ENCODE assay signal across 13 cellular contexts in genomic region chr14:102749833-102750775, GRCh38. TPM values are rescaled to one million over a fixed set of nuclear protein-coding genes. Genes with fewer than 3 reads are reported as not detected.
DNase-seq lines count a peak whose midpoint lies in the region; ATAC-seq and TF ChIP-seq lines count a peak whose summit lies in the region.
"Had no signal": no experiment of that assay in that cellular context is flagged by ENCODE, and none has a peak within 500 bp of the region (broad histone marks: within the 10 kb centered on the region; RNA-seq: fewer than 3 reads in every experiment).

No MANE protein-coding gene starts in this region.

- no peaks in the 10 kb centered on the region for H3K27me3 ChIP-seq in A673 (replicated peaks; ENCODE audit: insufficient read depth, low read depth, low read length, poor library complexity)
- H3K27me3 ChIP-seq in HUES64 (ENCODE audit: insufficient read depth, low read length), result no peaks in the 10 kb centered on the region
- H3K27me3 ChIP-seq in heart left ventricle, result no peaks in the 10 kb centered on the region
- H3K27me3 ChIP-seq: right atrium auricular region had no signal

- TF ChIP-seq CTCF in A673 (conservative IDR thresholded peaks at IDR 0.05; ENCODE audit: low read depth, low read length) (no peak), heart left ventricle (IDR thresholded peaks at IDR 0.05) (no peak)

- WGBS in HUES64, result 90% methylated on average over 31 of the region's 31 CpGs
- 92 to 94% (median 93%) methylated on average over 24 to 31 of the region's 31 CpGs for WGBS in heart left ventricle, 4 donors

- no TSS peak for BruUV-seq in A673 (replicated peaks; lab: Mats Ljungman, UMichigan)

- H3K36me3 ChIP-seq in A673 (ENCODE audit: insufficient read depth, low read length, poor library complexity, severe bottlenecking) (peaks cover 3% of the 10 kb centered on the region), HUES64 (ENCODE audit: insufficient read depth, low read length) (no peaks in the 10 kb centered on the region), heart left ventricle (no peaks in the 10 kb centered on the region)
- H3K36me3 ChIP-seq: right atrium auricular region had no signal

- intact Hi-C loops in A673 (cut with micrococcal nuclease; ENCODE audit: unreplicated experiment) (no loop called here), heart left ventricle (cut with DNase I) (no loop called here), left ventricle myocardium superior (cut with micrococcal nuclease) (no loop called here)

- POLR2A ChIA-PET in A673 (lab: Charles Lee; ENCODE audit: low non-redundant PET), result interaction anchor here (0.6 kb wide), 1 partner anchor 387 kb away, joined by 7 read pairs; the partner anchor contains the start of genes CINP and TECPR2

- no peak overlapping the region for H3K9ac ChIP-seq in HUES64 (ENCODE audit: low read depth, low read length)

- H3K9me3 ChIP-seq in A673 (ENCODE audit: low read depth, low read length, poor library complexity, severe bottlenecking) (no peaks in the 10 kb centered on the region), HUES64 (ENCODE audit: insufficient read depth, low read depth, low read length) (no peaks in the 10 kb centered on the region), heart left ventricle (no peaks in the 10 kb centered on the region)
- H3K9me3 ChIP-seq: right atrium auricular region had no signal

- TF ChIP-seq POLR2A in heart left ventricle (IDR thresholded peaks at IDR 0.05), result no peak

- H3K4me1 ChIP-seq in A673 (ENCODE audit: insufficient read depth, low read length, poor library complexity, severe bottlenecking) (no peaks in the 10 kb centered on the region), HUES64 (ENCODE audit: insufficient read depth, low read length) (peaks cover 9% of the 10 kb centered on the region), heart left ventricle (no peaks in the 10 kb centered on the region)
- H3K4me1 ChIP-seq: right atrium auricular region had no signal

- peak overlapping the region; percentile 10 for H3K27ac ChIP-seq in A673 (ENCODE audit: low read depth, low read length, poor library complexity, severe bottlenecking)
- H3K27ac ChIP-seq in HUES64 (ENCODE audit: low read depth, low read length), result peak overlapping the region; percentile 29; the same call in 1 of the 2 replicates
- no peak overlapping the region for H3K27ac ChIP-seq in heart left ventricle
- H3K27ac ChIP-seq: right atrium auricular region had no signal

- CTCF ChIA-PET in A673 (lab: Charles Lee), result no interaction called here

- ATAC-seq in heart left ventricle, result no peak
- ATAC-seq in GM19467 (IDR thresholded peaks at IDR 0.05; ENCODE audit: unreplicated experiment), result no peak
- ATAC-seq in left ventricle myocardium superior, result no peak
- ATAC-seq: natural killer cell had no signal

- H3K4me3 ChIP-seq in A673 (ENCODE audit: low read depth, low read length, poor library complexity, severe bottlenecking), result no peak overlapping the region
- no peak overlapping the region for H3K4me3 ChIP-seq in HUES64 (ENCODE audit: low read length)
- H3K4me3 ChIP-seq in heart left ventricle, result no peak overlapping the region
- H3K4me3 ChIP-seq: right atrium auricular region had no signal

- DNase-seq in A673 (ENCODE audit: low spot score) (no peak), NCI-H510A treated with DMSO at 0.1 percent for 48 hours (lab: John Stamatoyannopoulos, UW) (peak; percentile 83), cerebellum (ENCODE audit: low spot score) (peak; percentile 37), heart left ventricle (no peak), left ventricle myocardium superior (no peak)
- DNase-seq in stimulated activated CD4-positive, alpha-beta T cell treated with anti-CD3 and anti-CD28 coated beads, Interleukin-2, amount 100 ng/mL, for 48 hours, result no peak
- DNase-seq: activated T-cell treated with anti-CD3 and anti-CD28 coated beads, Interleukin-2, amount 50 U/mL, for 48 hours; foreskin melanocyte; natural killer cell; stimulated activated CD4-positive, alpha-beta T cell treated with anti-CD3 and anti-CD28 coated beads, Interleukin-4, amount 100 ng/mL, for 1 hour had no signal

RNA-seq across cellular contexts. Expression of gene TRAF3, which starts 27.1 kb away (rescaled TPM):
- 48.2 and 49.3 TPM in 2 replicates for total RNA-seq in A673 (2021)
- polyA plus RNA-seq in HUES64 (2013, experiment 1 of 2), result 6.5 TPM
- 8.4 TPM for polyA plus RNA-seq in HUES64 (2013, experiment 2 of 2)
- total RNA-seq in cerebellum, result 17.8 TPM
- 10 to 100 TPM in 6 of 9 donors, 1 to 10 TPM in 3; 8.0 to 20.6 (median 11.0) TPM for total RNA-seq in heart left ventricle
- polyA plus RNA-seq in heart left ventricle, result 1 to 10 TPM; 1.6 to 6.3 TPM
- total RNA-seq in left ventricle myocardium superior, result 11.6 TPM

Comparison
In these comparisons a context has a peak if more than half of its experiments do, and no peak if none do; other contexts are left out.
1. DNase-seq: peak in NCI-H510A treated with DMSO at 0.1 percent for 48 hours (single experiment) and cerebellum (single experiment); none in A673 (single experiment), stimulated activated CD4-positive, alpha-beta T cell treated with anti-CD3 and anti-CD28 coated beads, Interleukin-2, amount 100 ng/mL, for 48 hours (0 of 2), heart left ventricle (0 of 5) and left ventricle myocardium superior (single experiment).
2. H3K27ac ChIP-seq: peak in A673 (single experiment) and HUES64 (single experiment); none in heart left ventricle (0 of 12).